ENCODE assay signal across 31 cellular contexts in genomic region chr3:74515451-74515850, GRCh38.
"Had no signal": no experiment of that assay in that cellular context is flagged by ENCODE, and none has a peak within 500 bp of the region (broad histone marks: within the 10 kb centered on the region; RNA-seq: fewer than 3 reads in every experiment).

No MANE protein-coding gene starts in this region.

- H3K4me3 Mint-ChIP-seq: activated B cell treated with CpG ODN at 0.5 μM for 24 hours; activated CD4-positive, alpha-beta memory T cell treated with anti-CD3 and anti-CD28 coated beads for 36 hours; activated CD4-positive, alpha-beta T cell treated with anti-CD3 and anti-CD28 coated beads, Interleukin-2, amount 10 ng/mL, durations not matched to agents 24 days and 14 days; activated CD8-positive, alpha-beta T cell treated with anti-CD3 and anti-CD28 coated beads, Interleukin-2, amount 10 ng/mL, durations not matched to agents 7 days and 5 days; activated naive CD4-positive, alpha-beta T cell treated with anti-CD3 and anti-CD28 coated beads, Interleukin-2, amount 10 ng/mL, durations not matched to agents 7 days and 5 days; activated naive CD8-positive, alpha-beta T cell treated with anti-CD3 and anti-CD28 coated beads, Interleukin-2, amount 10 ng/mL, durations not matched to agents 7 days and 5 days; activated T-cell treated with anti-CD3 and anti-CD28 coated beads, Interleukin-2, amount 50 U/mL, for 24 hours; activated T-cell treated with anti-CD3 and anti-CD28 coated beads, Interleukin-2, amount 50 U/mL, for 72 hours; dendritic cell treated with granulocyte-macrophage colony-stimulating factor and Interleukin-4, amounts not matched to agents 40 ng/mL and 50 ng/mL, for 4 days; endodermal cell; T-cell; T-helper 1 cell treated with Interleukin-12 subunit alpha and Interleukin-12 subunit beta and Interleukin-4 antibody, amounts not matched to agents 30 μg/mL and 1 μg/mL, for 36 hours had no signal

- H3K36me3 ChIP-seq: cardiac muscle cell, WERI-Rb-1 had no signal

- H3K27ac ChIP-seq: body of pancreas, cardiac muscle cell, coronary artery, dorsolateral prefrontal cortex, WERI-Rb-1 had no signal

- H3K4me1 ChIP-seq: body of pancreas had no signal

- H3K27me3 ChIP-seq: body of pancreas, cardiac muscle cell, dorsolateral prefrontal cortex had no signal

- DNase-seq: activated B cell treated with CpG ODN at 0.5 μM for 24 hours; activated CD4-positive, alpha-beta memory T cell treated with anti-CD3 and anti-CD28 coated beads for 36 hours; activated CD4-positive, alpha-beta T cell treated with anti-CD3 and anti-CD28 coated beads, Interleukin-2, amount 10 ng/mL, durations not matched to agents 24 days and 14 days; activated CD8-positive, alpha-beta memory T cell treated with anti-CD3 and anti-CD28 coated beads, Interleukin-2, amount 50 U/mL, for 48 hours; activated CD8-positive, alpha-beta T cell treated with anti-CD3 and anti-CD28 coated beads, Interleukin-2, amount 10 ng/mL, durations not matched to agents 7 days and 5 days; activated gamma-delta T cell; activated naive CD4-positive, alpha-beta T cell; activated naive CD4-positive, alpha-beta T cell treated with anti-CD3 and anti-CD28 coated beads, Interleukin-2, amount 10 ng/mL, durations not matched to agents 7 days and 5 days; activated naive CD8-positive, alpha-beta T cell treated with anti-CD3 and anti-CD28 coated beads, Interleukin-2, amount 10 ng/mL, durations not matched to agents 7 days and 5 days; activated T-cell treated with anti-CD3 and anti-CD28 coated beads for 4 hours; activated T-cell treated with anti-CD3 and anti-CD28 coated beads, Interleukin-2, amount 50 U/mL, for 24 hours; activated T-cell treated with anti-CD3 and anti-CD28 coated beads, Interleukin-2, amount 50 U/mL, for 72 hours; body of pancreas; central memory CD4-positive, alpha-beta T cell; cerebellar nuclear complex; dorsolateral prefrontal cortex; effector memory CD4-positive, alpha-beta T cell; endodermal cell; foreskin fibroblast; head of caudate nucleus; SW 1271; T-cell; T-helper 9 cell; WERI-Rb-1 had no signal

- H3K4me3 ChIP-seq: body of pancreas, cardiac muscle cell, coronary artery, dorsolateral prefrontal cortex had no signal

- H3K27ac Mint-ChIP-seq: activated B cell treated with CpG ODN at 0.5 μM for 24 hours; activated CD4-positive, alpha-beta memory T cell treated with anti-CD3 and anti-CD28 coated beads for 36 hours; activated CD4-positive, alpha-beta T cell treated with anti-CD3 and anti-CD28 coated beads, Interleukin-2, amount 10 ng/mL, durations not matched to agents 24 days and 14 days; activated CD8-positive, alpha-beta T cell treated with anti-CD3 and anti-CD28 coated beads, Interleukin-2, amount 10 ng/mL, durations not matched to agents 7 days and 5 days; activated naive CD4-positive, alpha-beta T cell treated with anti-CD3 and anti-CD28 coated beads, Interleukin-2, amount 10 ng/mL, durations not matched to agents 7 days and 5 days; activated naive CD4-positive, alpha-beta T cell treated with anti-CD3 and anti-CD28 coated beads, Interleukin-2, amount 50 U/mL, for 72 hours; activated naive CD8-positive, alpha-beta T cell treated with anti-CD3 and anti-CD28 coated beads, Interleukin-2, amount 10 ng/mL, durations not matched to agents 7 days and 5 days; activated T-cell treated with anti-CD3 and anti-CD28 coated beads, Interleukin-2, amount 50 U/mL, for 24 hours; activated T-cell treated with anti-CD3 and anti-CD28 coated beads, Interleukin-2, amount 50 U/mL, for 72 hours; dendritic cell treated with granulocyte-macrophage colony-stimulating factor and Interleukin-4, amounts not matched to agents 40 ng/mL and 50 ng/mL, for 4 days; endodermal cell; T-cell; T-helper 1 cell treated with Interleukin-12 subunit alpha and Interleukin-12 subunit beta and Interleukin-4 antibody, amounts not matched to agents 30 μg/mL and 1 μg/mL, for 36 hours had no signal

- H3K36me3 Mint-ChIP-seq: activated CD4-positive, alpha-beta memory T cell treated with anti-CD3 and anti-CD28 coated beads for 36 hours; activated naive CD4-positive, alpha-beta T cell treated with anti-CD3 and anti-CD28 coated beads, Interleukin-2, amount 10 ng/mL, durations not matched to agents 7 days and 5 days; activated naive CD4-positive, alpha-beta T cell treated with anti-CD3 and anti-CD28 coated beads, Interleukin-2, amount 50 U/mL, for 72 hours; activated naive CD8-positive, alpha-beta T cell treated with anti-CD3 and anti-CD28 coated beads, Interleukin-2, amount 10 ng/mL, durations not matched to agents 7 days and 5 days; T-cell had no signal

- ATAC-seq: activated CD4-positive, CD25-positive, alpha-beta regulatory T cell treated with anti-CD3 and anti-CD28 coated beads, Interleukin-2, amount 50 U/mL, for 24 hours; activated CD8-positive, alpha-beta T cell treated with anti-CD3 and anti-CD28 coated beads, Interleukin-2, amount 10 ng/mL, durations not matched to agents 7 days and 5 days; activated naive CD4-positive, alpha-beta T cell treated with anti-CD3 and anti-CD28 coated beads, Interleukin-2, amount 50 U/mL, for 72 hours; activated T-cell treated with anti-CD3 and anti-CD28 coated beads, Interleukin-2, amount 50 U/mL, for 72 hours; body of pancreas; esophagus mucosa; T-cell had no signal

- H3K27me3 Mint-ChIP-seq: activated B cell treated with CpG ODN at 0.5 μM for 24 hours; activated CD4-positive, alpha-beta memory T cell treated with anti-CD3 and anti-CD28 coated beads for 36 hours; activated CD4-positive, alpha-beta T cell treated with anti-CD3 and anti-CD28 coated beads, Interleukin-2, amount 10 ng/mL, durations not matched to agents 24 days and 14 days; activated naive CD4-positive, alpha-beta T cell treated with anti-CD3 and anti-CD28 coated beads, Interleukin-2, amount 10 ng/mL, durations not matched to agents 7 days and 5 days; activated naive CD8-positive, alpha-beta T cell treated with anti-CD3 and anti-CD28 coated beads, Interleukin-2, amount 10 ng/mL, durations not matched to agents 7 days and 5 days; activated T-cell treated with anti-CD3 and anti-CD28 coated beads, Interleukin-2, amount 50 U/mL, for 24 hours; dendritic cell treated with granulocyte-macrophage colony-stimulating factor and Interleukin-4, amounts not matched to agents 40 ng/mL and 50 ng/mL, for 4 days; T-cell had no signal

- H3K4me1 Mint-ChIP-seq: activated B cell treated with CpG ODN at 0.5 μM for 24 hours; activated CD4-positive, alpha-beta T cell treated with anti-CD3 and anti-CD28 coated beads, Interleukin-2, amount 10 ng/mL, durations not matched to agents 24 days and 14 days; activated naive CD4-positive, alpha-beta T cell treated with anti-CD3 and anti-CD28 coated beads, Interleukin-2, amount 10 ng/mL, durations not matched to agents 7 days and 5 days; activated naive CD8-positive, alpha-beta T cell treated with anti-CD3 and anti-CD28 coated beads, Interleukin-2, amount 10 ng/mL, durations not matched to agents 7 days and 5 days; T-cell had no signal

- H3K9me3 Mint-ChIP-seq: activated CD4-positive, alpha-beta T cell treated with anti-CD3 and anti-CD28 coated beads, Interleukin-2, amount 10 ng/mL, durations not matched to agents 24 days and 14 days; activated naive CD4-positive, alpha-beta T cell treated with anti-CD3 and anti-CD28 coated beads, Interleukin-2, amount 10 ng/mL, durations not matched to agents 7 days and 5 days; activated naive CD8-positive, alpha-beta T cell treated with anti-CD3 and anti-CD28 coated beads, Interleukin-2, amount 10 ng/mL, durations not matched to agents 7 days and 5 days; dendritic cell treated with granulocyte-macrophage colony-stimulating factor and Interleukin-4, amounts not matched to agents 40 ng/mL and 50 ng/mL, for 4 days; endodermal cell had no signal

- H3K9me3 ChIP-seq: body of pancreas had no signal
